In the genomic region with DNA sequence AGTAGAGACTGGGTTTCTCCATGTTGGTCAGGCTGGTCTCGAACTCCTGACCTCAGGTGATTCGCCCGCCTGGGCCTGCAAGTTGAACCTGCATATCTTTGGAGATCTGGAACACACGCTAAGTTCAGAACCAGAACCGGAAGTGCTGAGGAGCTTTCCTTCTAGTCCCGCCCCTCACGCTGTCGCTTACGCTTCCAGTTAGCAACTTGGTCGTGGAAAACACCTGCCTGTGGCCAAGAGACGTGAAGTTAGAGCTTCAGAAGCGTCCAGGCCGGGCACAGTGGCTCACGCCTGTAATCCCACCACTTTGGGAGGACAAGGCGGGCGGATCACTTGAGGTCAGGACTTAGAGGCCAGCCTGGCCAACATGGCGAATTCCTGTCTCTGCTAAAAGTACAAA, we compare ENCODE assay signal across 3 cellular contexts. TPM values are rescaled to one million over a fixed set of nuclear protein-coding genes. Genes with fewer than 3 reads are reported as not detected.
"Had no signal": no experiment of that assay in that cellular context is flagged by ENCODE, and none has a peak within 500 bp of the region (broad histone marks: within the 10 kb centered on the region; RNA-seq: fewer than 3 reads in every experiment).

No MANE protein-coding gene starts in this region.

- H3K4me3 ChIP-seq: GM12878 had no signal

- DNase-seq: GDM1, GF-D8 had no signal

RNA-seq across cellular contexts. Expression of a gene that starts 18.6 kb away (rescaled TPM):
- total RNA-seq: GM12878 had no signal
- polyA plus RNA-seq: GM12878 had no signal
